In the genomic region with DNA sequence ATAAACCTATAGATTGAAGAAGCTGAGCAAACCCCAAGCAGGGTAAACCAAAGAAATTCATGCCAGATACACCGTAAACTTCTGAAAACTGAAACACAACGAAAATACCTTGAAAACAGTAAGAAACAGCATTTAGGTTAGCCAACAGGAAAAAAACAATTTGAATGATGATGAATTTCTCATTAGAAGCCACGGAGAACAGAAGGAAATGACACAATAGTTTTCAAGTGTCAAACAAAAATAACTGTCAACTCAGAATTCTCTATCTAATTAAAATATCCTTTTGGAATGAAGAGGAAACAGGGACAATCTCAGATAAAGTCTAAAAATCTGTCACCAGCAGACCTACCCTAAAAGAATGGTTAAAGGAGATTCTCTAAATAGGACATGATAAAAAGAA, we compare ENCODE assay signal across 19 cellular contexts. TPM values are rescaled to one million over a fixed set of nuclear protein-coding genes. Genes with fewer than 3 reads are reported as not detected.
DNase-seq lines count a peak whose midpoint lies in the region; FAIRE-seq and TF ChIP-seq lines count a peak whose summit lies in the region.
"Had no signal": no experiment of that assay in that cellular context is flagged by ENCODE, and none has a peak within 500 bp of the region (broad histone marks: within the 10 kb centered on the region; RNA-seq: fewer than 3 reads in every experiment).

No MANE protein-coding gene starts in this region.

- H3K27ac ChIP-seq in mammary epithelial cell (ENCODE audit: insufficient read depth, low read depth, low read length) (peak overlapping the region; percentile 15), astrocyte (ENCODE audit: low read depth, low read length) (no peak overlapping the region), epithelial cell of prostate (peak overlapping the region; percentile 64)

- H3K27me3 ChIP-seq in mammary epithelial cell (ENCODE audit: insufficient read depth, low read length) = no peaks in the 10 kb centered on the region
- no peaks in the 10 kb centered on the region for H3K27me3 ChIP-seq in astrocyte (ENCODE audit: insufficient read depth, low read length)

- intact Hi-C loops in mammary epithelial cell (cut with micrococcal nuclease) (loop anchor here (10.0 kb wide), 1 partner anchor 62 kb away; a partner anchor contains a TSS), MCF 10A (cut with micrococcal nuclease) (no loop called here)

- BruUV-seq in mammary epithelial cell (replicated peaks; lab: Mats Ljungman, UMichigan) = no TSS peak
- BruUV-seq in MCF 10A (replicated peaks; lab: Mats Ljungman, UMichigan) = no TSS peak

- CTCF ChIA-PET in mammary epithelial cell (lab: Charles Lee; ENCODE audit: low non-redundant PET) = no interaction called here
- CTCF ChIA-PET in MCF 10A (lab: Yijun Ruan, JAX) = no interaction called here

- peaks cover 32% of the 10 kb centered on the region for H3K4me1 Mint-ChIP-seq in MCF 10A (ENCODE audit: insufficient read depth, unreplicated experiment)
- H3K4me1 Mint-ChIP-seq in astrocyte (ENCODE audit: low read depth, unreplicated experiment) = peaks cover 10% of the 10 kb centered on the region

- POLR2A ChIA-PET in MCF 10A (lab: Yijun Ruan, JAX) = no interaction called here

- FAIRE-seq in astrocyte (lab: Jason Lieb, UNC) = peak; percentile 5
- FAIRE-seq: GM12891, GM18507, H54 had no signal

- dilution Hi-C loops in mammary epithelial cell (cut with HindIII; ENCODE audit: low sequenced_read_pairs) = no loop called here

- H3K4me1 ChIP-seq in mammary epithelial cell (ENCODE audit: insufficient read depth, low read length) = peaks cover 25% of the 10 kb centered on the region
- H3K4me1 ChIP-seq in astrocyte (ENCODE audit: insufficient read depth, low read length) = peaks cover 15% of the 10 kb centered on the region
- H3K4me1 ChIP-seq: HAP-1 had no signal

- H3K4me3 ChIP-seq in mammary epithelial cell (replicated peaks in 1 of 3; ENCODE audit: insufficient read depth in 1 of 3, low read depth in 2 of 3, low read length in 3 of 3) = no peak overlapping the region
- no peak overlapping the region for H3K4me3 ChIP-seq in astrocyte (ENCODE audit: insufficient read depth, low read depth, low read length)
- H3K4me3 ChIP-seq: HAP-1 had no signal

- in situ Hi-C loops in mammary epithelial cell (cut with MboI; ENCODE audit: low sequenced_read_pairs in 2 of 2) = no loop called here

- H3K27me3 Mint-ChIP-seq in MCF 10A (ENCODE audit: insufficient read depth, unreplicated experiment) = no peaks in the 10 kb centered on the region
- H3K27me3 Mint-ChIP-seq in astrocyte (ENCODE audit: low read depth, unreplicated experiment) = no peaks in the 10 kb centered on the region

- H3K27ac Mint-ChIP-seq in MCF 10A (ENCODE audit: low read depth, unreplicated experiment) = no peak overlapping the region
- no peak overlapping the region for H3K27ac Mint-ChIP-seq in astrocyte (ENCODE audit: unreplicated experiment)
- H3K27ac Mint-ChIP-seq: CD4-positive, alpha-beta memory T cell; HFFc6 had no signal

- H3K9me3 ChIP-seq in mammary epithelial cell (replicated peaks; ENCODE audit: insufficient read depth, low read length) (peaks cover 16% of the 10 kb centered on the region), astrocyte (ENCODE audit: insufficient read depth, low read depth, low read length) (peaks cover 6% of the 10 kb centered on the region)

- H3K79me2 ChIP-seq in mammary epithelial cell (ENCODE audit: insufficient read depth, low read length) = no peaks in the 10 kb centered on the region
- no peaks in the 10 kb centered on the region for H3K79me2 ChIP-seq in astrocyte (ENCODE audit: insufficient read depth, low read length)

- H3K36me3 ChIP-seq in mammary epithelial cell (ENCODE audit: insufficient read depth, low read length) (no peaks in the 10 kb centered on the region), astrocyte (ENCODE audit: insufficient read depth, low read length) (no peaks in the 10 kb centered on the region)
- H3K36me3 ChIP-seq: HAP-1 had no signal

- H2AFZ ChIP-seq in mammary epithelial cell (ENCODE audit: low read depth, low read length) = no peak overlapping the region
- no peak overlapping the region for H2AFZ ChIP-seq in astrocyte (ENCODE audit: low read depth, low read length)

- peaks cover 20% of the 10 kb centered on the region for H3K9me3 Mint-ChIP-seq in MCF 10A (ENCODE audit: unreplicated experiment)
- H3K9me3 Mint-ChIP-seq in astrocyte (ENCODE audit: unreplicated experiment) = peaks cover 14% of the 10 kb centered on the region

- no peak overlapping the region for H3K4me3 Mint-ChIP-seq in MCF 10A (ENCODE audit: unreplicated experiment)
- H3K4me3 Mint-ChIP-seq in astrocyte (ENCODE audit: unreplicated experiment) = no peak overlapping the region
- H3K4me3 Mint-ChIP-seq: CD4-positive, alpha-beta memory T cell; HFFc6 had no signal

- H3K36me3 Mint-ChIP-seq in MCF 10A (ENCODE audit: insufficient read depth, unreplicated experiment) = no peaks in the 10 kb centered on the region
- peaks cover 9% of the 10 kb centered on the region for H3K36me3 Mint-ChIP-seq in astrocyte (ENCODE audit: low read depth, unreplicated experiment)
- H3K36me3 Mint-ChIP-seq: CD4-positive, alpha-beta memory T cell had no signal

- TF ChIP-seq CTCF in mammary epithelial cell (conservative IDR thresholded peaks at IDR 0.05 in 1 of 2, IDR thresholded peaks at IDR 0.05 in 1 of 2; ENCODE audit: extremely low read depth in 1 of 2, insufficient read depth in 1 of 2, low read depth in 1 of 2, low read length in 2 of 2) (no peak), MCF 10A (IDR thresholded peaks at IDR 0.05; ENCODE audit: unreplicated experiment) (no peak), astrocyte (IDR thresholded peaks at IDR 0.05; ENCODE audit: insufficient read depth, low read depth, low read length) (no peak)

- no peaks in the 10 kb centered on the region for H4K20me1 ChIP-seq in mammary epithelial cell (ENCODE audit: insufficient read depth, low read length)
- no peaks in the 10 kb centered on the region for H4K20me1 ChIP-seq in astrocyte (ENCODE audit: insufficient read depth, low read length)

- no peak for DNase-seq in mammary epithelial cell
- DNase-seq in MCF 10A (ENCODE audit: unreplicated experiment) = no peak
- DNase-seq in astrocyte (ENCODE audit: low read depth) = no peak
- DNase-seq in epithelial cell of prostate (ENCODE audit: low read depth, low spot score) = no peak
- no peak for DNase-seq in OCI-M1 (lab: John Stamatoyannopoulos, UW)
- DNase-seq in stimulated activated naive CD4-positive, alpha-beta T cell treated with Interleukin-2 at 50 U/mL for 16 hours (lab: John Stamatoyannopoulos, UW) = no peak
- DNase-seq: C1 segment of cervical spinal cord; Calu3; CD4-positive, alpha-beta memory T cell; COR-L47; DMS53; DMS79 treated with DMSO at 0.1 percent for 48 hours; GF-D8; GOT3; HFFc6 had no signal

- H3K4me2 ChIP-seq in mammary epithelial cell (ENCODE audit: insufficient read depth, low read depth, low read length) (no peak overlapping the region), astrocyte (ENCODE audit: low read length) (no peak overlapping the region)

- WGBS in mammary epithelial cell (ENCODE audit: low coverage, missing lambda C conversion rate) = 72% methylated on average over 3 of the region's 3 CpGs

- no peak overlapping the region for H3K9ac ChIP-seq in mammary epithelial cell (ENCODE audit: insufficient read depth, low read length)
- no peak overlapping the region for H3K9ac ChIP-seq in astrocyte (ENCODE audit: low read length)

RNA-seq across cellular contexts. Expression of a gene that starts 37.3 kb away (rescaled TPM):
- total RNA-seq in mammary epithelial cell = 10 to 100 TPM in 1 of 2 donors, 1 to 10 TPM in 1; 3.2 to 24.7 TPM
- 96.9 TPM for polyA plus RNA-seq in mammary epithelial cell
- polyA minus RNA-seq in mammary epithelial cell = 308 TPM
- 0.83 and 1.8 TPM in 2 replicates for total RNA-seq in MCF 10A (2022)
- total RNA-seq in astrocyte = 0.19 and 0.36 TPM in 2 replicates
- total RNA-seq: CD4-positive, alpha-beta memory T cell had no signal
- polyA plus RNA-seq: CD4-positive, alpha-beta memory T cell had no signal

RNA-seq across cellular contexts. Expression of a gene that starts 51.9 kb away (rescaled TPM):
- total RNA-seq in mammary epithelial cell = 1 to 10 TPM; 5.7 to 7.8 TPM
- polyA plus RNA-seq in mammary epithelial cell = 2.9 TPM
- 2.1 TPM for polyA minus RNA-seq in mammary epithelial cell
- total RNA-seq in MCF 10A (2022) = 3.1 and 5.9 TPM in 2 replicates
- 3.3 and 4.9 TPM in 2 replicates for total RNA-seq in astrocyte

RNA-seq across cellular contexts. Expression of a gene that starts 59.4 kb away (rescaled TPM):
- 10 to 100 TPM; 27.5 to 69.5 TPM for total RNA-seq in mammary epithelial cell
- polyA plus RNA-seq in mammary epithelial cell = 37.1 TPM
- polyA minus RNA-seq in mammary epithelial cell = 5.3 TPM
- 54.2 and 65.0 TPM in 2 replicates for total RNA-seq in MCF 10A (2022)
- total RNA-seq in astrocyte = 20.3 and 22.2 TPM in 2 replicates
